In the genomic region with DNA sequence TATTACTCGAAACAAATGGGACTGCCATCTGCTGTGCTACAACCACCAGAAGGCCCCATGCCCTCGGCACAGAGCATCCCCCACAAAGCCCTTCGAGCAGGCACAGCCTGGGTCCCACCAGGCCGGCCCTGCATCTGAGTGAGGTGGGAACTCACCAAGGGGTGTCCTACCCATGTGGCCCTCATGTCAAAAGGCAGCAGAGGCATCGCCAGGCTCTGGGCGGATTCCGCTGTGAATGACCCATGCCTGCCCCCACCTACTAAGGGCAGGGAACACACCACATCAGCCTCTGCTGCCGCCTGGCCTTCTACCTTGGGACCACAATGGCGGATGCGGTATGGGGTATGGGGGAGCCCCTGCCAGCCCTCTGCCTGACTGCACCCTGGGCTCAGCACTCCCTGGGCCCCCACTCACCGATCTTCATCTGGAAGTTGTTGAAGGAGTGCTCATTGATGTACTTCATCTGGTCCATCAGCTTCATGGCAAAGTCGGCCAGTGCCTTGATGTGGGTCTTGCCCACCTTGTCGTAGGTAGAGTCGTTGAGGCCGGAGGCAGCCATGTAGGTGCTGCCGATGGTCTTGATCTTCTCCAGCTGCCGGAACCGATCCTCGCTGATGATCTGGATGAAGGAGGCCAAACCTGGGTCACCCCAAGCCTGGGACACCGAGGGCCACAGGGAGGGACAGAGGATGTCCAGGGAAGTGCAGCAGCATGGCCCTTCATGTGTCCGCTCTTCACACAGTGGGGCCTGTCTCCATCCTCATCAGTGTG, we compare ENCODE assay signal across 1 cellular context.
TF ChIP-seq lines count a peak whose summit lies in the region.

No MANE protein-coding gene starts in this region.

TF ChIP-seq in H1, 55 proteins besides CTCF, POLR2A, EP300 and RAD21 (continued from another document):
- no peak for TF ChIP-seq TAF7 (optimal IDR thresholded peaks at IDR 0.05; ENCODE audit: borderline replicate concordance, low read depth, low read length)
- TF ChIP-seq GABPA (IDR thresholded peaks at IDR 0.05; ENCODE audit: borderline replicate concordance, insufficient read depth, low read length), result no peak
- TF ChIP-seq SIN3A (conservative IDR thresholded peaks at IDR 0.05 in 1 of 2, IDR thresholded peaks at IDR 0.05 in 1 of 2; ENCODE audit: low read depth in 1 of 2, low read length in 2 of 2), result no peak
- no peak for TF ChIP-seq POLR2AphosphoS5 (IDR thresholded peaks at IDR 0.05; ENCODE audit: low read depth, low read length)
- TF ChIP-seq KDM5A (IDR thresholded peaks at IDR 0.05; ENCODE audit: low read length), result no peak
